ENCODE assay signal across 1 cellular context in the genomic region with DNA sequence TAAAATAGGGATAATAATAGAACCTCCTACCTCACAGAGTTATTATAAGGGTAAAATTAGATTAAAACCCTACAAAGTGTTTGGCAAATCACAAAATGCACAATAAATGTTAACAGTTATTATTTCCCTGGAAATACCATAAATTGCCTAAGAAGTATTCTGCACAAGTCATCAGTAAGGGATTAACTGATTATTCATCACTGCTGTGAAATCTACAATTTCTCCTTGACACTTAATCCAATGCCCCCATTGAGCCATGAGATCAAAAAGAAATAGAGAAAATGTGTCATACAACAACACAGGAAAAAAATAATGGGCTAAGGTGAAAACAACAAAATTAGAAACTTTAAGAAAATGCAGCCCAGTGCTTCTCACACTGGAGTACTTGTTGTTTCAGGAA.
TF ChIP-seq lines count a peak whose summit lies in the region.

No MANE protein-coding gene starts in this region.

TF ChIP-seq in HCT116, 20 proteins besides CTCF, POLR2A, EP300 and RAD21:
- no peak for TF ChIP-seq JUND (IDR thresholded peaks at IDR 0.05)
- TF ChIP-seq, protein P1, sequence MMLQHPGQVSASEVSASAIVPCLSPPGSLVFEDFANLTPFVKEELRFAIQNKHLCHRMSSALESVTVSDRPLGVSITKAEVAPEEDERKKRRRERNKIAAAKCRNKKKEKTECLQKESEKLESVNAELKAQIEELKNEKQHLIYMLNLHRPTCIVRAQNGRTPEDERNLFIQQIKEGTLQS (IDR thresholded peaks at IDR 0.05): no peak
